In the genomic region with DNA sequence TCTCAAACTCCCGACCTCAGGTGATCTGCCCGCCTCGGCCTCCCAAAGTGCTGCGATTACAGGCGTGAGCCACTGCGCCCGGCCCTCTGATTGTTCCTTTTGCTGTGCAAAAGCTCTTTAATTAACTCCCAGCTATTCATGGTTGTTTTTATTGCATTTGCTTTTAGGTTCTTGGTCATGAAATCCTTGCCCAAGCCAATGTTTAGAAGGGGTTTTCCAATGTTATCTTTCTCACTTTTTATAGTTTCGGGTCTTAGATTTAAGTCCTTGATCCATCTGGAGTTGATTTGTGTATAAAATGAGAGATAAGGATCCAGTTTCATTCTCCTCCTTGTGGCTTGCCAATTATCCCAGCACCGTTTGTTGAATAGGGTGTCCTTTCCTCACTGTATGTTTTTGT, we compare ENCODE assay signal across 27 cellular contexts. TPM values are rescaled to one million over a fixed set of nuclear protein-coding genes. Genes with fewer than 3 reads are reported as not detected.
"Had no signal": no experiment of that assay in that cellular context is flagged by ENCODE, and none has a peak within 500 bp of the region (broad histone marks: within the 10 kb centered on the region; RNA-seq: fewer than 3 reads in every experiment).

No MANE protein-coding gene starts in this region.

- H3K4me1 ChIP-seq: ascending aorta, breast epithelium, gastroesophageal sphincter had no signal

- H3K27ac ChIP-seq: ascending aorta, breast epithelium, cardiac muscle cell, coronary artery, dorsolateral prefrontal cortex, esophagus muscularis mucosa, gastroesophageal sphincter, WERI-Rb-1 had no signal

- H3K36me3 ChIP-seq: ascending aorta, breast epithelium, cardiac muscle cell, esophagus muscularis mucosa, gastroesophageal sphincter, WERI-Rb-1 had no signal

- DNase-seq: activated B cell treated with CpG ODN at 0.5 μM for 24 hours; activated CD4-positive, alpha-beta memory T cell treated with anti-CD3 and anti-CD28 coated beads for 36 hours; activated CD4-positive, alpha-beta T cell treated with anti-CD3 and anti-CD28 coated beads for 36 hours; activated CD4-positive, alpha-beta T cell treated with anti-CD3 and anti-CD28 coated beads, Interleukin-2, amount 10 ng/mL, durations not matched to agents 24 days and 14 days; activated CD8-positive, alpha-beta T cell treated with anti-CD3 and anti-CD28 coated beads, Interleukin-2, amount 10 ng/mL, durations not matched to agents 7 days and 5 days; activated gamma-delta T cell; activated naive CD4-positive, alpha-beta T cell; activated naive CD4-positive, alpha-beta T cell treated with anti-CD3 and anti-CD28 coated beads, Interleukin-2, amount 10 ng/mL, durations not matched to agents 7 days and 5 days; activated naive CD8-positive, alpha-beta T cell treated with anti-CD3 and anti-CD28 coated beads, Interleukin-2, amount 10 ng/mL, durations not matched to agents 7 days and 5 days; activated T-cell treated with anti-CD3 and anti-CD28 coated beads, Interleukin-2, amount 50 U/mL, for 4 hours; dorsolateral prefrontal cortex; effector memory CD4-positive, alpha-beta T cell; endodermal cell; erythroblast; foreskin melanocyte; head of caudate nucleus; hippocampal formation; T-helper 1 cell; T-helper 17 cell; T1000; WERI-Rb-1 had no signal

- H3K27me3 ChIP-seq: ascending aorta, breast epithelium, cardiac muscle cell, dorsolateral prefrontal cortex had no signal

- H3K4me3 ChIP-seq: ascending aorta, breast epithelium, cardiac muscle cell, coronary artery, dorsolateral prefrontal cortex, esophagus muscularis mucosa, gastroesophageal sphincter had no signal

RNA-seq across cellular contexts. Expression of a gene that starts 19.2 kb away (rescaled TPM):
- total RNA-seq: activated B cell treated with CpG ODN at 0.5 μM for 24 hours; activated CD4-positive, alpha-beta T cell treated with anti-CD3 and anti-CD28 coated beads, Interleukin-2, amount 10 ng/mL, durations not matched to agents 24 days and 14 days; activated CD8-positive, alpha-beta T cell treated with anti-CD3 and anti-CD28 coated beads, Interleukin-2, amount 10 ng/mL, durations not matched to agents 7 days and 5 days; activated naive CD8-positive, alpha-beta T cell treated with anti-CD3 and anti-CD28 coated beads, Interleukin-2, amount 10 ng/mL, durations not matched to agents 7 days and 5 days had no signal
